ENCODE assay signal across 1 cellular context in genomic region chr20:44911264-44911921, GRCh38.
TF ChIP-seq lines count a peak whose summit lies in the region.

No MANE protein-coding gene starts in this region.

TF ChIP-seq in HepG2, 621 proteins besides CTCF, POLR2A, EP300 and RAD21 (continued from another document and continues in another):
- TF ChIP-seq HNF1B (CRISPR knock-in tag; IDR thresholded peaks at IDR 0.05), result peak; percentile 58; the same call in 1 of the 2 replicates
- TF ChIP-seq ZNF574 (CRISPR knock-in tag; IDR thresholded peaks at IDR 0.05), result peak; percentile 87
- peak; percentile 81 for TF ChIP-seq ZNF770 (CRISPR knock-in tag; IDR thresholded peaks at IDR 0.05)
- TF ChIP-seq CSRNP2 (CRISPR knock-in tag; conservative IDR thresholded peaks at IDR 0.05; ENCODE audit: low read depth), result no peak
- no peak for TF ChIP-seq ZSCAN30 (CRISPR knock-in tag; IDR thresholded peaks at IDR 0.05)
- TF ChIP-seq CREB3 (CRISPR knock-in tag; IDR thresholded peaks at IDR 0.05), result peak; percentile 42; the same call in 1 of the 2 replicates
- peak; percentile 27; the same call in 1 of the 2 replicates for TF ChIP-seq CHD2 (IDR thresholded peaks at IDR 0.05; ENCODE audit: low read depth, low read length)
- TF ChIP-seq TEAD2 (CRISPR knock-in tag; IDR thresholded peaks at IDR 0.05), result no peak
- 0 out of 2 replicates have a peak, but pooled peaks have one; percentile 42 for TF ChIP-seq ZNF746 (CRISPR knock-in tag; IDR thresholded peaks at IDR 0.05)
- peak; percentile 60; the same call in 1 of the 2 replicates for TF ChIP-seq FOXP1 (IDR thresholded peaks at IDR 0.05)
- peak; percentile 24 for TF ChIP-seq FOXP1 (CRISPR knock-in tag; IDR thresholded peaks at IDR 0.05)
- TF ChIP-seq ZSCAN25 (CRISPR knock-in tag; IDR thresholded peaks at IDR 0.05), result 0 out of 2 replicates have a peak, but pooled peaks have one; percentile 48
- peak; percentile 59 for TF ChIP-seq ZNF564 (CRISPR knock-in tag; IDR thresholded peaks at IDR 0.05)
- TF ChIP-seq ARID4A (CRISPR knock-in tag; IDR thresholded peaks at IDR 0.05; ENCODE audit: borderline replicate concordance), result peak; percentile 78; the same call in 1 of the 2 replicates
- TF ChIP-seq NPAS2 (CRISPR knock-in tag; IDR thresholded peaks at IDR 0.05; ENCODE audit: borderline replicate concordance), result no peak
- TF ChIP-seq DPF2 (CRISPR knock-in tag; IDR thresholded peaks at IDR 0.05; ENCODE audit: borderline replicate concordance, low read depth), result peak; percentile 53; the same call in 1 of the 2 replicates
- peak; percentile 59 for TF ChIP-seq SOX5 (CRISPR knock-in tag; IDR thresholded peaks at IDR 0.05; ENCODE audit: borderline replicate concordance)
- TF ChIP-seq AGO1 (IDR thresholded peaks at IDR 0.05; ENCODE audit: low read depth, low read length, poor library complexity, severe bottlenecking), result no peak
- no peak for TF ChIP-seq ETV6 (CRISPR knock-in tag; conservative IDR thresholded peaks at IDR 0.05)
- TF ChIP-seq E2F2 (CRISPR knock-in tag; IDR thresholded peaks at IDR 0.05; ENCODE audit: borderline replicate concordance), result 0 out of 2 replicates have a peak, but pooled peaks have one; percentile 18
- peak; percentile 67 for TF ChIP-seq SRSF1 (optimal IDR thresholded peaks at IDR 0.05; ENCODE audit: low read depth, low read length)
- TF ChIP-seq FOXJ3 (CRISPR knock-in tag; IDR thresholded peaks at IDR 0.05; ENCODE audit: borderline replicate concordance), result 0 out of 2 replicates have a peak, but pooled peaks have one; percentile 27
- TF ChIP-seq SP140L (CRISPR knock-in tag; IDR thresholded peaks at IDR 0.05; ENCODE audit: borderline replicate concordance), result peak; percentile 70; the same call in 1 of the 2 replicates
- 0 out of 2 replicates have a peak, but pooled peaks have one; percentile 29 for TF ChIP-seq ZNF20 (CRISPR knock-in tag; IDR thresholded peaks at IDR 0.05)
- 0 out of 2 replicates have a peak, but pooled peaks have one; percentile 61 for TF ChIP-seq LBX2 (CRISPR knock-in tag; IDR thresholded peaks at IDR 0.05; ENCODE audit: borderline replicate concordance)
- peak; percentile 75; the same call in 1 of the 2 replicates for TF ChIP-seq SALL1 (CRISPR knock-in tag; IDR thresholded peaks at IDR 0.05)
- TF ChIP-seq ZNF12 (CRISPR knock-in tag; IDR thresholded peaks at IDR 0.05), result 0 out of 2 replicates have a peak, but pooled peaks have one; percentile 63
- TF ChIP-seq KDM5A (IDR thresholded peaks at IDR 0.05; ENCODE audit: borderline replicate concordance, low read length), result 0 out of 2 replicates have a peak, but pooled peaks have one; percentile 64
- TF ChIP-seq THAP7 (CRISPR knock-in tag; IDR thresholded peaks at IDR 0.05), result no peak
- no peak for TF ChIP-seq ZNF281 (CRISPR knock-in tag; IDR thresholded peaks at IDR 0.05; ENCODE audit: borderline replicate concordance)
- TF ChIP-seq ZNF382 (CRISPR knock-in tag; IDR thresholded peaks at IDR 0.05; ENCODE audit: borderline replicate concordance), result no peak
- no peak for TF ChIP-seq GMEB2 (CRISPR knock-in tag; IDR thresholded peaks at IDR 0.05; ENCODE audit: low read depth)
- no peak; the same call in 1 of the 2 replicates for TF ChIP-seq FOXO1 (CRISPR knock-in tag; IDR thresholded peaks at IDR 0.05)
